In genomic region chr4:138307319-138307718, GRCh38 we compare ENCODE assay signal across 23 cellular contexts.
DNase-seq lines count a peak whose midpoint lies in the region; ATAC-seq and TF ChIP-seq lines count a peak whose summit lies in the region.
"Had no signal": no experiment of that assay in that cellular context is flagged by ENCODE, and none has a peak within 500 bp of the region (broad histone marks: within the 10 kb centered on the region; RNA-seq: fewer than 3 reads in every experiment).

No MANE protein-coding gene starts in this region.

- peaks cover 5% of the 10 kb centered on the region for H3K4me1 ChIP-seq in Karpas-422 (ENCODE audit: low read length)
- peaks cover 19% of the 10 kb centered on the region for H3K4me1 ChIP-seq in OCI-LY1 (ENCODE audit: insufficient read depth, low read length, severe bottlenecking)
- peaks cover 43% of the 10 kb centered on the region for H3K4me1 ChIP-seq in mammary epithelial cell (ENCODE audit: insufficient read depth, low read length)
- peaks cover 26% of the 10 kb centered on the region for H3K4me1 ChIP-seq in smooth muscle cell (ENCODE audit: low read depth)
- H3K4me1 ChIP-seq in esophagus muscularis mucosa = no peaks in the 10 kb centered on the region

- TF ChIP-seq POLR2A in esophagus muscularis mucosa (IDR thresholded peaks at IDR 0.05; ENCODE audit: low read depth) = no peak

- DNase-seq in Karpas-422 = peak; percentile 42
- DNase-seq in mammary epithelial cell = no peak
- no peak for DNase-seq in smooth muscle cell (lab: John Stamatoyannopoulos, UW; ENCODE audit: unreplicated experiment)
- DNase-seq in stimulated activated naive CD8-positive, alpha-beta T cell treated with anti-CD3 and anti-CD28 coated beads, Interleukin-15, Interleukin-2, amounts not matched to agents 100 U/mL and 50 U/mL, for 24 hours = no peak
- DNase-seq in activated CD8-positive, alpha-beta memory T cell treated with anti-CD3 and anti-CD28 coated beads, Interleukin-2, amount 50 U/mL, for 4 hours = no peak
- DNase-seq in Right ventricle myocardium superior = no peak
- no peak for DNase-seq in esophagus muscularis mucosa (ENCODE audit: extremely low spot score)
- DNase-seq: activated naive CD8-positive, alpha-beta T cell treated with anti-CD3 and anti-CD28 coated beads, Interleukin-2, amount 10 ng/mL, durations not matched to agents 7 days and 5 days; activated T-cell treated with anti-CD3 and anti-CD28 coated beads, Interleukin-2, amount 50 U/mL, for 72 hours; DMS79; foreskin fibroblast; hypothalamus; NCI-H1092; NCI-H2081; NCI-H446; NK-92 treated with Interleukin-12 subunit alpha and Interleukin-12 subunit beta, amount 100 ng/mL, for 24 hours; posterior cingulate gyrus; SJCRH30; stimulated activated CD4-positive, alpha-beta T cell treated with anti-CD3 and anti-CD28 coated beads, Interleukin-2, amount 100 ng/mL, for 24 hours had no signal

- CTCF ChIA-PET in mammary epithelial cell (lab: Charles Lee; ENCODE audit: low non-redundant PET) = no interaction called here

- no peaks in the 10 kb centered on the region for H4K20me1 ChIP-seq in Karpas-422 (ENCODE audit: insufficient read depth, low read depth, low read length)
- no peaks in the 10 kb centered on the region for H4K20me1 ChIP-seq in OCI-LY1 (ENCODE audit: insufficient read depth, low read length)
- H4K20me1 ChIP-seq in mammary epithelial cell (ENCODE audit: insufficient read depth, low read length) = no peaks in the 10 kb centered on the region
- no peaks in the 10 kb centered on the region for H4K20me1 ChIP-seq in smooth muscle cell (ENCODE audit: low read depth)

- no peak overlapping the region; the same call in 1 of the 2 replicates for H2AFZ ChIP-seq in Karpas-422 (ENCODE audit: low read length)
- H2AFZ ChIP-seq in OCI-LY1 (ENCODE audit: low read length) = peak overlapping the region; percentile 72; the same call in 1 of the 2 replicates
- peak overlapping the region; percentile 18 for H2AFZ ChIP-seq in mammary epithelial cell (ENCODE audit: low read depth, low read length)
- no peak overlapping the region for H2AFZ ChIP-seq in smooth muscle cell (ENCODE audit: low read depth)

- H3K9ac ChIP-seq in Karpas-422 (ENCODE audit: low read length) (no peak overlapping the region), OCI-LY1 (ENCODE audit: low read length) (no peak overlapping the region), mammary epithelial cell (ENCODE audit: insufficient read depth, low read length) (no peak overlapping the region), smooth muscle cell (ENCODE audit: low read depth) (no peak overlapping the region)

- H3K79me2 ChIP-seq in Karpas-422 (ENCODE audit: low read length) = no peaks in the 10 kb centered on the region
- no peaks in the 10 kb centered on the region for H3K79me2 ChIP-seq in OCI-LY1 (ENCODE audit: insufficient read depth, low read length)
- no peaks in the 10 kb centered on the region for H3K79me2 ChIP-seq in mammary epithelial cell (ENCODE audit: insufficient read depth, low read length)
- no peaks in the 10 kb centered on the region for H3K79me2 ChIP-seq in smooth muscle cell (ENCODE audit: low read depth)

- no peaks in the 10 kb centered on the region for H3K27me3 ChIP-seq in Karpas-422 (ENCODE audit: low read length)
- H3K27me3 ChIP-seq in OCI-LY1 (ENCODE audit: insufficient read depth, low read length) = no peaks in the 10 kb centered on the region
- H3K27me3 ChIP-seq in mammary epithelial cell (ENCODE audit: insufficient read depth, low read length) = no peaks in the 10 kb centered on the region
- H3K27me3 ChIP-seq in smooth muscle cell (ENCODE audit: low read depth) = no peaks in the 10 kb centered on the region
- no peaks in the 10 kb centered on the region for H3K27me3 ChIP-seq in esophagus muscularis mucosa
- H3K27me3 ChIP-seq: SJCRH30 had no signal

- H3K4me3 ChIP-seq in Karpas-422 (ENCODE audit: low read length) = no peak overlapping the region
- H3K4me3 ChIP-seq in OCI-LY1 (ENCODE audit: low read depth, low read length, poor library complexity, severe bottlenecking) = no peak overlapping the region
- no peak overlapping the region for H3K4me3 ChIP-seq in mammary epithelial cell (replicated peaks in 1 of 3; ENCODE audit: insufficient read depth in 1 of 3, low read depth in 2 of 3, low read length in 3 of 3)
- no peak overlapping the region for H3K4me3 ChIP-seq in smooth muscle cell
- H3K4me3 ChIP-seq in esophagus muscularis mucosa = no peak overlapping the region
- H3K4me3 ChIP-seq: coronary artery, SJCRH30 had no signal

- no peaks in the 10 kb centered on the region for H3K36me3 ChIP-seq in Karpas-422 (ENCODE audit: insufficient read depth, low read length)
- H3K36me3 ChIP-seq in OCI-LY1 (ENCODE audit: insufficient read depth, low read length) = no peaks in the 10 kb centered on the region
- H3K36me3 ChIP-seq in mammary epithelial cell (ENCODE audit: insufficient read depth, low read length) = no peaks in the 10 kb centered on the region
- no peaks in the 10 kb centered on the region for H3K36me3 ChIP-seq in smooth muscle cell (ENCODE audit: low read depth)
- no peaks in the 10 kb centered on the region for H3K36me3 ChIP-seq in esophagus muscularis mucosa
- H3K36me3 ChIP-seq: SJCRH30 had no signal

- H3K9me3 ChIP-seq in Karpas-422 (ENCODE audit: low read length) (no peaks in the 10 kb centered on the region), OCI-LY1 (ENCODE audit: low read length) (no peaks in the 10 kb centered on the region), mammary epithelial cell (replicated peaks; ENCODE audit: insufficient read depth, low read length) (no peaks in the 10 kb centered on the region), smooth muscle cell (replicated peaks; ENCODE audit: low read depth) (no peaks in the 10 kb centered on the region), esophagus muscularis mucosa (no peaks in the 10 kb centered on the region)
- H3K9me3 ChIP-seq: SJCRH30 had no signal

- no peak for ATAC-seq in stimulated activated naive CD8-positive, alpha-beta T cell treated with anti-CD3 and anti-CD28 coated beads, Interleukin-15, Interleukin-2, amounts not matched to agents 100 U/mL and 50 U/mL, for 24 hours
- ATAC-seq in Right ventricle myocardium superior (ENCODE audit: poor library complexity) = no peak
- ATAC-seq: activated CD4-positive, CD25-positive, alpha-beta regulatory T cell treated with anti-CD3 and anti-CD28 coated beads, Interleukin-2, amount 50 U/mL, for 24 hours; activated T-cell treated with anti-CD3 and anti-CD28 coated beads, Interleukin-2, amount 50 U/mL, for 72 hours; natural killer cell treated with Interleukin-12 subunit alpha and Interleukin-12 subunit beta and Interleukin-15 and Interleukin-18, amount 100 ng/mL, for 72 hours had no signal

- no TSS peak for BruUV-seq in mammary epithelial cell (replicated peaks; lab: Mats Ljungman, UMichigan)

- intact Hi-C loops in mammary epithelial cell (cut with micrococcal nuclease) = no loop called here
- intact Hi-C loops in Right ventricle myocardium superior (cut with DNase I) = no loop called here
- intact Hi-C loops in esophagus muscularis mucosa (cut with DNase I) = no loop called here

- H3K27ac ChIP-seq in Karpas-422 (ENCODE audit: low read length) = no peak overlapping the region
- no peak overlapping the region for H3K27ac ChIP-seq in OCI-LY1 (ENCODE audit: low read depth, low read length, poor library complexity, severe bottlenecking)
- H3K27ac ChIP-seq in mammary epithelial cell (ENCODE audit: insufficient read depth, low read depth, low read length) = peak overlapping the region; percentile 98
- H3K27ac ChIP-seq in smooth muscle cell (ENCODE audit: low read depth) = peak overlapping the region; percentile 78
- H3K27ac ChIP-seq in esophagus muscularis mucosa (replicated peaks in 1 of 4) = no peak overlapping the region
- H3K27ac ChIP-seq: coronary artery, SJCRH30 had no signal

- WGBS in mammary epithelial cell (ENCODE audit: low coverage, missing lambda C conversion rate) = 94% methylated on average over 7 of the region's 8 CpGs
- WGBS in smooth muscle cell (ENCODE audit: low lambda C conversion rate) = 84% methylated on average over 8 of the region's 8 CpGs
- WGBS in esophagus muscularis mucosa = 77% methylated on average over 8 of the region's 8 CpGs

- no peak for TF ChIP-seq EP300 in esophagus muscularis mucosa (IDR thresholded peaks at IDR 0.05)

- in situ Hi-C loops in mammary epithelial cell (cut with MboI; ENCODE audit: low sequenced_read_pairs in 2 of 2) = no loop called here

- H3F3A ChIP-seq in OCI-LY1 (ENCODE audit: insufficient read depth, low read length) = no peaks in the 10 kb centered on the region
- H3F3A ChIP-seq in smooth muscle cell (ENCODE audit: low read depth) = no peaks in the 10 kb centered on the region

- dilution Hi-C loops in mammary epithelial cell (cut with HindIII; ENCODE audit: low sequenced_read_pairs) = loop anchor here (5.0 kb wide), 1 partner anchor 65 kb away; the partner anchor contains the start of gene SLC7A11

- H3K4me2 ChIP-seq in Karpas-422 (ENCODE audit: low read depth, low read length, poor library complexity, severe bottlenecking) = peak overlapping the region; percentile 20
- H3K4me2 ChIP-seq in OCI-LY1 (ENCODE audit: low read length) = peak overlapping the region; percentile 14; the same call in 1 of the 2 replicates
- no peak overlapping the region for H3K4me2 ChIP-seq in mammary epithelial cell (ENCODE audit: insufficient read depth, low read depth, low read length)
- no peak overlapping the region for H3K4me2 ChIP-seq in smooth muscle cell

- TF ChIP-seq CTCF in OCI-LY1 (IDR thresholded peaks at IDR 0.05; ENCODE audit: low read length) = no peak
- no peak for TF ChIP-seq CTCF in mammary epithelial cell (conservative IDR thresholded peaks at IDR 0.05 in 1 of 2, IDR thresholded peaks at IDR 0.05 in 1 of 2; ENCODE audit: extremely low read depth in 1 of 2, insufficient read depth in 1 of 2, low read depth in 1 of 2, low read length in 2 of 2)
- no peak for TF ChIP-seq CTCF in smooth muscle cell (IDR thresholded peaks at IDR 0.05; ENCODE audit: borderline replicate concordance, insufficient read depth, poor library complexity, severe bottlenecking)
- no peak for TF ChIP-seq CTCF in esophagus muscularis mucosa (IDR thresholded peaks at IDR 0.05)

- H3K9me2 ChIP-seq in Karpas-422 (replicated peaks; ENCODE audit: insufficient read depth, low read length) = no peaks in the 10 kb centered on the region; the same call in 1 of the 2 replicates
- H3K9me2 ChIP-seq in OCI-LY1 (ENCODE audit: low read depth, low read length) = no peaks in the 10 kb centered on the region

Comparison
In these comparisons a context has a peak if more than half of its experiments do, and no peak if none do; other contexts are left out.
1. H2AFZ ChIP-seq: peak in OCI-LY1 (single experiment) and mammary epithelial cell (single experiment); none in Karpas-422 (single experiment) and smooth muscle cell (single experiment).
2. H3K27ac ChIP-seq: peak in mammary epithelial cell (single experiment) and smooth muscle cell (single experiment); none in Karpas-422 (single experiment), OCI-LY1 (single experiment) and esophagus muscularis mucosa (0 of 4).
3. H3K4me2 ChIP-seq: peak in Karpas-422 (single experiment) and OCI-LY1 (single experiment); none in mammary epithelial cell (single experiment) and smooth muscle cell (single experiment).